Comparison of ENCODE assay signal across 9 cellular contexts in genomic region chr5:111461261-111461671, GRCh38. TPM values are rescaled to one million over a fixed set of nuclear protein-coding genes. Genes with fewer than 3 reads are reported as not detected.
DNase-seq lines count a peak whose midpoint lies in the region; ATAC-seq and TF ChIP-seq lines count a peak whose summit lies in the region.
"Had no signal": no experiment of that assay in that cellular context is flagged by ENCODE, and none has a peak within 500 bp of the region (broad histone marks: within the 10 kb centered on the region; RNA-seq: fewer than 3 reads in every experiment).

No MANE protein-coding gene starts in this region.

- H3K4me1 ChIP-seq in psoas muscle, result no peaks in the 10 kb centered on the region

- H3K36me3 ChIP-seq in psoas muscle (ENCODE audit: insufficient read depth in 1 of 2, low read depth in 1 of 2), result no peaks in the 10 kb centered on the region

- H3K4me3 ChIP-seq in AG10803 (ENCODE audit: low read length), result no peak overlapping the region
- no peak overlapping the region for H3K4me3 ChIP-seq in psoas muscle

- H3K9me3 ChIP-seq in psoas muscle, result no peaks in the 10 kb centered on the region

- intact Hi-C loops in psoas muscle (cut with DNase I), result no loop called here

- 30 to 41% (median 34%) methylated on average over 2 of the region's 2 CpGs for WGBS in psoas muscle, 3 donors

- H3K27ac ChIP-seq in psoas muscle, result no peak overlapping the region

- ATAC-seq in GM21619 (IDR thresholded peaks at IDR 0.05; ENCODE audit: unreplicated experiment) (peak; percentile 57), psoas muscle (no peak)

- TF ChIP-seq CTCF in AG10803 (conservative IDR thresholded peaks at IDR 0.05; ENCODE audit: low read length) (peak; percentile 28; the same call in 1 of the 2 replicates), psoas muscle (IDR thresholded peaks at IDR 0.05) (no peak)

- no peaks in the 10 kb centered on the region for H3K27me3 ChIP-seq in psoas muscle (ENCODE audit: insufficient read depth in 3 of 3, low read length in 2 of 3)

- DNase-seq in AG10803 (ENCODE audit: low read depth) (no peak), RPMI7951 (ENCODE audit: low read depth) (peak; percentile 57), hepatic stellate cell (ENCODE audit: low spot score) (peak; percentile 29), psoas muscle (no peak), cerebellar nuclear complex (lab: John Stamatoyannopoulos, UW) (no peak), AG08396 (ENCODE audit: low spot score) (no peak)
- no peak for DNase-seq in activated CD4-positive, CD25-positive, alpha-beta regulatory T cell treated with anti-CD3 and anti-CD28 coated beads, Interleukin-2, amount 50 U/mL, for 72 hours
- DNase-seq: naive B cell had no signal

RNA-seq across cellular contexts. Expression of gene STARD4, which starts 51.1 kb away (rescaled TPM):
- 57.8 and 71.3 TPM in 2 replicates for total RNA-seq in RPMI7951 (2014; rRNA removed; shearing (Covaris generic))
- 1 to 10 TPM in 3 of 4 donors, under 1 TPM in 1; 0.86 to 2.3 (median 1.8) TPM for total RNA-seq in psoas muscle
- polyA plus RNA-seq in psoas muscle, result 1 to 10 TPM in 2 of 3 donors, under 1 TPM in 1; 0.88 to 1.3 (median 1.2) TPM

Comparison
In these comparisons a context has a peak if more than half of its experiments do, and no peak if none do; other contexts are left out.
1. DNase-seq: peak in RPMI7951 (single experiment) and hepatic stellate cell (single experiment); none in AG10803 (single experiment), psoas muscle (0 of 2), cerebellar nuclear complex (0 of 2), activated CD4-positive, CD25-positive, alpha-beta regulatory T cell treated with anti-CD3 and anti-CD28 coated beads, Interleukin-2, amount 50 U/mL, for 72 hours (single experiment) and AG08396 (single experiment).
2. RNA of gene STARD4, which starts 51.1 kb away (total RNA-seq): 57.8 to 71.3 TPM in RPMI7951; 0.86 to 2.3 TPM in psoas muscle; every median in the first group is over 10 times any median in the second.